Comparison of ENCODE assay signal across 22 cellular contexts in genomic region chr20:3307695-3308094, GRCh38.
"Had no signal": no experiment of that assay in that cellular context is flagged by ENCODE, and none has a peak within 500 bp of the region (broad histone marks: within the 10 kb centered on the region; RNA-seq: fewer than 3 reads in every experiment).

No MANE protein-coding gene starts in this region.

- H3K36me3 Mint-ChIP-seq: activated naive CD4-positive, alpha-beta T cell treated with anti-CD3 and anti-CD28 coated beads, Interleukin-2, amount 10 ng/mL, durations not matched to agents 7 days and 5 days had no signal

- DNase-seq: activated CD4-positive, alpha-beta T cell treated with anti-CD3 and anti-CD28 coated beads, Interleukin-2, amount 10 ng/mL, durations not matched to agents 7 days and 5 days; activated CD8-positive, alpha-beta memory T cell treated with anti-CD3 and anti-CD28 coated beads, Interleukin-2, amount 50 U/mL, for 4 hours; activated naive CD4-positive, alpha-beta T cell treated with anti-CD3 and anti-CD28 coated beads, Interleukin-2, amount 10 ng/mL, durations not matched to agents 7 days and 5 days; activated naive CD8-positive, alpha-beta T cell treated with anti-CD3 and anti-CD28 coated beads, Interleukin-2, amount 50 U/mL, for 24 hours; activated T-cell treated with anti-CD3 and anti-CD28 coated beads, Interleukin-2, amount 50 U/mL, for 4 hours; cerebellar nuclear complex; dermis blood vessel endothelial cell; effector memory CD4-positive, alpha-beta T cell; foreskin fibroblast; glutamatergic neuron; hippocampal formation; kidney; stimulated activated CD4-positive, alpha-beta T cell treated with anti-CD3 and anti-CD28 coated beads, Interleukin-12 subunit alpha, Interleukin-12 subunit beta, amount 100 ng/mL, for 4 hours; stimulated activated CD4-positive, alpha-beta T cell treated with anti-CD3 and anti-CD28 coated beads, Interleukin-1b, Interleukin-23, amount 100 ng/mL, for 48 hours; stimulated activated naive CD4-positive, alpha-beta T cell treated with Interleukin-2 at 50 U/mL for 16 hours had no signal

- H3K9me3 ChIP-seq: esophagus muscularis mucosa, tibial nerve, vagina had no signal

- H3K9me3 Mint-ChIP-seq: activated CD4-positive, alpha-beta T cell treated with anti-CD3 and anti-CD28 coated beads, Interleukin-2, amount 10 ng/mL, durations not matched to agents 7 days and 5 days; activated naive CD4-positive, alpha-beta T cell treated with anti-CD3 and anti-CD28 coated beads, Interleukin-2, amount 10 ng/mL, durations not matched to agents 7 days and 5 days; activated naive CD8-positive, alpha-beta T cell treated with anti-CD3 and anti-CD28 coated beads, Interleukin-2, amount 50 U/mL, for 24 hours; activated T-cell treated with anti-CD3 and anti-CD28 coated beads, Interleukin-2, amount 50 U/mL, for 4 hours; nephron; T-helper 1 cell treated with Interleukin-12 subunit alpha and Interleukin-12 subunit beta and Interleukin-4 antibody, amounts not matched to agents 30 μg/mL and 1 μg/mL, for 36 hours had no signal

- H3K27ac ChIP-seq: vagina had no signal

- H3K27ac Mint-ChIP-seq: activated CD4-positive, alpha-beta T cell treated with anti-CD3 and anti-CD28 coated beads, Interleukin-2, amount 10 ng/mL, durations not matched to agents 7 days and 5 days; activated naive CD4-positive, alpha-beta T cell treated with anti-CD3 and anti-CD28 coated beads, Interleukin-2, amount 10 ng/mL, durations not matched to agents 7 days and 5 days; activated naive CD8-positive, alpha-beta T cell treated with anti-CD3 and anti-CD28 coated beads, Interleukin-2, amount 50 U/mL, for 24 hours; mesothelial cell of epicardium; nephron; T-helper 1 cell treated with Interleukin-12 subunit alpha and Interleukin-12 subunit beta and Interleukin-4 antibody, amounts not matched to agents 30 μg/mL and 1 μg/mL, for 36 hours had no signal

- ATAC-seq: activated CD4-positive, CD25-positive, alpha-beta regulatory T cell treated with anti-CD3 and anti-CD28 coated beads, Interleukin-2, amount 50 U/mL, for 24 hours; activated naive CD8-positive, alpha-beta T cell treated with anti-CD3 and anti-CD28 coated beads, Interleukin-2, amount 50 U/mL, for 24 hours; activated T-cell treated with anti-CD3 and anti-CD28 coated beads, Interleukin-2, amount 50 U/mL, for 4 hours had no signal

- H3K4me3 Mint-ChIP-seq: activated CD4-positive, alpha-beta T cell treated with anti-CD3 and anti-CD28 coated beads, Interleukin-2, amount 10 ng/mL, durations not matched to agents 7 days and 5 days; activated naive CD4-positive, alpha-beta T cell treated with anti-CD3 and anti-CD28 coated beads, Interleukin-2, amount 10 ng/mL, durations not matched to agents 7 days and 5 days; activated naive CD8-positive, alpha-beta T cell treated with anti-CD3 and anti-CD28 coated beads, Interleukin-2, amount 50 U/mL, for 24 hours; activated T-cell treated with anti-CD3 and anti-CD28 coated beads, Interleukin-2, amount 50 U/mL, for 4 hours; mesothelial cell of epicardium; nephron; T-helper 1 cell treated with Interleukin-12 subunit alpha and Interleukin-12 subunit beta and Interleukin-4 antibody, amounts not matched to agents 30 μg/mL and 1 μg/mL, for 36 hours had no signal

- H3K4me1 Mint-ChIP-seq: activated naive CD8-positive, alpha-beta T cell treated with anti-CD3 and anti-CD28 coated beads, Interleukin-2, amount 50 U/mL, for 24 hours; mesothelial cell of epicardium; nephron had no signal

- H3K4me3 ChIP-seq: esophagus muscularis mucosa, tibial nerve, vagina had no signal

- H3K27me3 Mint-ChIP-seq: activated CD4-positive, alpha-beta T cell treated with anti-CD3 and anti-CD28 coated beads, Interleukin-2, amount 10 ng/mL, durations not matched to agents 7 days and 5 days; activated naive CD8-positive, alpha-beta T cell treated with anti-CD3 and anti-CD28 coated beads, Interleukin-2, amount 50 U/mL, for 24 hours had no signal

- H3K27me3 ChIP-seq: esophagus muscularis mucosa, tibial nerve, vagina had no signal
